In genomic region chr11:35619754-35620640, GRCh38 we compare ENCODE assay signal across 8 cellular contexts. TPM values are rescaled to one million over a fixed set of nuclear protein-coding genes. Genes with fewer than 3 reads are reported as not detected.
DNase-seq lines count a peak whose midpoint lies in the region; ATAC-seq, FAIRE-seq and TF ChIP-seq lines count a peak whose summit lies in the region.

No MANE protein-coding gene starts in this region.

- peak overlapping the region; percentile 80 for H2AFZ ChIP-seq in neuronal stem cell (ENCODE audit: low read length)

- H3K27me3 Mint-ChIP-seq in activated naive CD4-positive, alpha-beta T cell treated with anti-CD3 and anti-CD28 coated beads for 36 hours (ENCODE audit: low read depth), result peaks cover 52% of the 10 kb centered on the region

- no peak overlapping the region for H3K27ac Mint-ChIP-seq in activated naive CD4-positive, alpha-beta T cell treated with anti-CD3 and anti-CD28 coated beads for 36 hours

- FAIRE-seq in frontal cortex (lab: Jason Lieb, UNC), result no peak

- H3K9ac ChIP-seq in neuronal stem cell (ENCODE audit: low read depth, low read length, poor library complexity), result peak overlapping the region; percentile 98

- no peak overlapping the region for H4K8ac ChIP-seq in neuronal stem cell (ENCODE audit: low read depth, low read length)

- peak overlapping the region; percentile 67 to 98 for H3K4me3 ChIP-seq in neuronal stem cell (ENCODE audit: low read length in 2 of 2)

- H3K9me3 Mint-ChIP-seq in activated naive CD4-positive, alpha-beta T cell treated with anti-CD3 and anti-CD28 coated beads for 36 hours, result no peaks in the 10 kb centered on the region

- H3K36me3 Mint-ChIP-seq in activated naive CD4-positive, alpha-beta T cell treated with anti-CD3 and anti-CD28 coated beads for 36 hours (ENCODE audit: low read depth), result no peaks in the 10 kb centered on the region

- H3K14ac ChIP-seq in neuronal stem cell (ENCODE audit: low read length), result peak overlapping the region; percentile 92

- H2BK120ac ChIP-seq in neuronal stem cell (ENCODE audit: low read depth, low read length), result peak overlapping the region; percentile 17

- H3K4me2 ChIP-seq in neuronal stem cell (ENCODE audit: insufficient read depth, low read length, poor library complexity, severe bottlenecking), result peak overlapping the region; percentile 86

- H3K23ac ChIP-seq in neuronal stem cell (ENCODE audit: low read depth, low read length, poor library complexity), result peak overlapping the region; percentile 66

- H2AK5ac ChIP-seq in neuronal stem cell (ENCODE audit: low read depth, low read length), result peak overlapping the region; percentile 87

- H3K4ac ChIP-seq in neuronal stem cell (ENCODE audit: low read length), result peak overlapping the region; percentile 77

- CTCF ChIA-PET in activated naive CD4-positive, alpha-beta T cell treated with anti-CD3 and anti-CD28 coated beads for 36 hours (lab: Charles Lee), result interaction anchor here (0.5 to 3.6 kb wide), 8 partner anchors 104 to 1127 kb away, joined by 3 to 21 read pairs (median 3); partner anchors contain the start of gene TRAF6

- intact Hi-C loops in activated naive CD4-positive, alpha-beta T cell treated with anti-CD3 and anti-CD28 coated beads for 36 hours (cut with micrococcal nuclease), result loop anchor here (1.0 to 5.0 kb wide), 3 partner anchors 30 to 322 kb away; partner anchors contain the start of genes LDLRAD3 and TRIM44

- no peaks in the 10 kb centered on the region for H3K27me3 ChIP-seq in neuronal stem cell (ENCODE audit: control insufficient read depth in 3 of 3, insufficient read depth in 3 of 3, low read depth in 1 of 3, low read length in 3 of 3)

- no peaks in the 10 kb centered on the region for H3K9me3 ChIP-seq in neuronal stem cell (replicated peaks in 1 of 2; ENCODE audit: control insufficient read depth in 2 of 2, insufficient read depth in 1 of 2, low read depth in 1 of 2, low read length in 2 of 2)

- peak; percentile 26 for DNase-seq in activated naive CD4-positive, alpha-beta T cell treated with anti-CD3 and anti-CD28 coated beads for 36 hours
- no peak for DNase-seq in activated naive CD4-positive, alpha-beta T cell treated with Interleukin-2 at 50 U/mL for 16 hours
- peak; percentile 29 to 40 for DNase-seq in frontal cortex (ENCODE audit: low spot score in 2 of 2)
- DNase-seq in neuronal stem cell (ENCODE audit: low spot score), result peak; percentile 66
- DNase-seq in activated gamma-delta T cell treated with Interleukin-2 at 50 U/mL for 16 hours, result no peak
- no peak for DNase-seq in DMS79 treated with DMSO at 0.1 percent for 48 hours (lab: John Stamatoyannopoulos, UW)

- peak; percentile 13 for ATAC-seq in HG03521 (IDR thresholded peaks at IDR 0.05; ENCODE audit: unreplicated experiment)

- WGBS in neuronal stem cell (ENCODE audit: extremely low coverage in 2 of 2, insufficient read length in 2 of 2, insufficient replicate concordance in 1 of 2), 2 donors, result no CpG with 5 or more reads among the region's 48 CpGs

- no peak overlapping the region for H2BK15ac ChIP-seq in neuronal stem cell (ENCODE audit: low read length)

- peaks cover 0 to 10% of the 10 kb centered on the region in 2 donors for H3K36me3 ChIP-seq in neuronal stem cell (replicated peaks in 1 of 2; ENCODE audit: control insufficient read depth in 2 of 2, insufficient read depth in 2 of 2, low read length in 2 of 2)

- peaks cover 7 to 15% of the 10 kb centered on the region in 2 donors for H3K4me1 ChIP-seq in neuronal stem cell (ENCODE audit: control insufficient read depth in 2 of 2, insufficient read depth in 1 of 2, low read depth in 1 of 2, low read length in 2 of 2)

- peak overlapping the region; percentile 93 for H3K18ac ChIP-seq in neuronal stem cell (ENCODE audit: low read length)

- no peak overlapping the region for H2BK12ac ChIP-seq in neuronal stem cell (ENCODE audit: low read length)

- H3K27ac ChIP-seq in VCaP (peak overlapping the region; percentile 88), neuronal stem cell (replicated peaks; ENCODE audit: low read length) (peak overlapping the region; percentile 83)

- peak; percentile 36 for TF ChIP-seq CTCF in VCaP (conservative IDR thresholded peaks at IDR 0.05)

- H3K4me1 Mint-ChIP-seq in activated naive CD4-positive, alpha-beta T cell treated with anti-CD3 and anti-CD28 coated beads for 36 hours (ENCODE audit: low read depth), result peaks cover 12% of the 10 kb centered on the region

- peak overlapping the region; percentile 70 for H3K4me3 Mint-ChIP-seq in activated naive CD4-positive, alpha-beta T cell treated with anti-CD3 and anti-CD28 coated beads for 36 hours

- no peak overlapping the region for H4K91ac ChIP-seq in neuronal stem cell (ENCODE audit: low read depth, low read length, poor library complexity)

- H3K79me1 ChIP-seq in neuronal stem cell (ENCODE audit: low read depth, low read length), result peaks cover 5% of the 10 kb centered on the region

- no peak overlapping the region for H2BK5ac ChIP-seq in neuronal stem cell (ENCODE audit: low read length)

RNA-seq across cellular contexts. Expression of gene FJX1, which starts 1.7 kb away (rescaled TPM):
- total RNA-seq in activated naive CD4-positive, alpha-beta T cell treated with anti-CD3 and anti-CD28 coated beads for 36 hours, result under 1 TPM; 0.77 to 0.98 TPM
- 50.1 TPM for total RNA-seq in frontal cortex
- 51.2 TPM for polyA plus RNA-seq in neuronal stem cell (2013, experiment 1 of 2)
- polyA plus RNA-seq in neuronal stem cell (2013, experiment 2 of 2), result 51.7 TPM

RNA-seq across cellular contexts. Expression of gene TRIM44, which starts 42.6 kb away (rescaled TPM):
- total RNA-seq in activated naive CD4-positive, alpha-beta T cell treated with anti-CD3 and anti-CD28 coated beads for 36 hours, result 10 to 100 TPM; 35.0 to 37.8 TPM
- total RNA-seq in frontal cortex, result 13.5 TPM
- polyA plus RNA-seq in neuronal stem cell (2013, experiment 1 of 2), result 31.4 TPM
- polyA plus RNA-seq in neuronal stem cell (2013, experiment 2 of 2), result 31.8 TPM

Comparison
In these comparisons a context has a peak if more than half of its experiments do, and no peak if none do; other contexts are left out.
1. DNase-seq: peak in activated naive CD4-positive, alpha-beta T cell treated with anti-CD3 and anti-CD28 coated beads for 36 hours (single experiment), frontal cortex (2 of 2) and neuronal stem cell (single experiment); none in activated naive CD4-positive, alpha-beta T cell treated with Interleukin-2 at 50 U/mL for 16 hours (single experiment), activated gamma-delta T cell treated with Interleukin-2 at 50 U/mL for 16 hours (single experiment) and DMS79 treated with DMSO at 0.1 percent for 48 hours (single experiment).
2. RNA of gene FJX1, which starts 1.7 kb away (total RNA-seq): 50.1 TPM in frontal cortex (single experiment); 0.77 to 0.98 TPM in activated naive CD4-positive, alpha-beta T cell treated with anti-CD3 and anti-CD28 coated beads for 36 hours; every median in the first group is over 10 times any median in the second.